Comparison of ENCODE assay signal across 27 cellular contexts in the genomic region with DNA sequence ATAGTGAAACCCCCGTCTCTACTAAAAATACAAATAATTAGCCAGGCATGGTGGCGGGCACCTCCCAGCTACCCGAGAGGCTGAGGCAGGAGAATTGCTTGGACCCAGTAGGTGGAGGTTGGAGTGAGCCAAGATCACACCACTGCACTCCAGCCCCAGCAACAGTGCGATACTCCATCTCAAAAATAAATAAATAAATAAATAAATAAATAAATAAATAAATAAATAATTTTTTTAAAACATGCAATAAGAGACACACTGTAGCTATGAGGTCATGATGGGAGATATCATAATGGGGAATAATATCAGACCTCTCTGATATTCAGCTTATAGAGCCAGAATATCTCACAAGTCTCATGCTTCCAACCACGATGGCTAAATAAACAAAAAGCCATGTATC.
"Had no signal": no experiment of that assay in that cellular context is flagged by ENCODE, and none has a peak within 500 bp of the region (broad histone marks: within the 10 kb centered on the region; RNA-seq: fewer than 3 reads in every experiment).

No MANE protein-coding gene starts in this region.

- DNase-seq: stimulated activated CD4-positive, alpha-beta T cell treated with anti-CD3 and anti-CD28 coated beads, Interleukin-2, amount 100 ng/mL, for 48 hours; stimulated activated CD4-positive, alpha-beta T cell treated with anti-CD3 and anti-CD28 coated beads, Interleukin-4, amount 100 ng/mL, for 1 hour; stimulated activated CD4-positive, alpha-beta T cell treated with anti-CD3 and anti-CD28 coated beads, Interleukin-4, amount 100 ng/mL, for 24 hours; stimulated activated CD4-positive, alpha-beta T cell treated with anti-CD3 and anti-CD28 coated beads, Interleukin-4, amount 100 ng/mL, for 4 hours; stimulated activated CD8-positive, alpha-beta memory T cell treated with anti-CD3 and anti-CD28 coated beads, Interleukin-4, amount 100 ng/mL, for 48 hours; stimulated activated naive B cell treated with anti-CD40 and anti-IgM and Interleukin-4, amounts not matched to agents 10 μg/mL and 1 μg/mL and 100 μg/mL, for 72 hours; stimulated activated naive CD4-positive, alpha-beta T cell; stimulated activated naive CD4-positive, alpha-beta T cell treated with Interleukin-2 at 50 U/mL for 16 hours; stimulated activated naive CD8-positive, alpha-beta T cell treated with anti-CD3 and anti-CD28 coated beads, Interleukin-15, amount 100 ng/mL, for 72 hours; stimulated activated naive CD8-positive, alpha-beta T cell treated with anti-CD3 and anti-CD28 coated beads, Interleukin-15, Interleukin-2, amounts not matched to agents 100 U/mL and 50 U/mL, for 24 hours; stomach; substantia nigra; testis; thyroid gland; tibial artery; transverse colon; trophoblast cell; upper lobe of left lung; upper lobe of right lung; uterus had no signal

- H3K36me3 ChIP-seq: stomach, suprapubic skin, thoracic aorta, thyroid gland, tibial artery, tibial nerve, transverse colon, upper lobe of left lung, upper lobe of right lung, uterus, vagina had no signal

- H3K27me3 ChIP-seq: stomach, suprapubic skin, testis, thyroid gland, tibial nerve, transverse colon, upper lobe of left lung, upper lobe of right lung, uterus, vagina had no signal

- H3K27ac ChIP-seq: stomach, suprapubic skin, testis, thoracic aorta, thyroid gland, tibial artery, tibial nerve, transverse colon, upper lobe of left lung, upper lobe of right lung, uterus, vagina had no signal

- ATAC-seq: stimulated activated effector memory CD8-positive, alpha-beta T cell treated with anti-CD3 and anti-CD28 coated beads, Interleukin-12 subunit alpha, Interleukin-12 subunit beta, amount 100 ng/mL, for 72 hours; stimulated activated memory B cell treated with anti-CD40 and anti-IgM and Interleukin-4, amounts not matched to agents 10 μg/mL and 1 μg/mL and 100 μg/mL, for 72 hours; stimulated activated naive B cell treated with anti-CD40 and anti-IgM and Interleukin-4, amounts not matched to agents 10 μg/mL and 1 μg/mL and 100 μg/mL, for 72 hours; stimulated activated naive CD8-positive, alpha-beta T cell treated with anti-CD3 and anti-CD28 coated beads, Interleukin-15, amount 100 ng/mL, for 72 hours; stimulated activated naive CD8-positive, alpha-beta T cell treated with anti-CD3 and anti-CD28 coated beads, Interleukin-15, Interleukin-2, amounts not matched to agents 100 U/mL and 50 U/mL, for 24 hours; upper lobe of right lung had no signal

- H3K9me3 ChIP-seq: stomach, suprapubic skin, testis, thoracic aorta, thyroid gland, tibial artery, tibial nerve, transverse colon, upper lobe of left lung, upper lobe of right lung, uterus, vagina had no signal

- H3K4me1 ChIP-seq: testis, tibial artery, tibial nerve, upper lobe of left lung, upper lobe of right lung, uterus had no signal

- H3K4me3 ChIP-seq: stomach, suprapubic skin, testis, thoracic aorta, thyroid gland, tibial artery, tibial nerve, transverse colon, upper lobe of left lung, upper lobe of right lung, uterus, vagina had no signal

- FAIRE-seq: urothelium cell line had no signal
